In the genomic region with DNA sequence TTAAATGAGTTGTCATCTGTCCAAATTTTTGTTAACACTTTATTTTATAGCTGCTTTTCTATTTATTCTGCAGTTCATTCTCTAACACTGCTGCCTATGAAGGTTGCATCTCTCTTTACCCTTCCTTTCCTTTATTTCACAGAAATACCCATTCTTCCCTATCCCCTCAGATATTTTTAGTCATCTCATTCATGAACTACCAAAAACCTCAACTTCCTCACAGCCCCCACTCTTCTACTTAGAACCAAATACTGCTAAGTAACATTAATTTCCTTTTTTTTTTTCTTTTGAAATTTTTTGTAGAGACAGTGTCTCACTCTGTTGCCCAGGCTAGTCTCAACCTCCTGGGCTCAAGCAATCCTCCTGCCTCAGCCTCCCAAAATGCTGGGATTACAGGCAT, we compare ENCODE assay signal across 25 cellular contexts. TPM values are rescaled to one million over a fixed set of nuclear protein-coding genes. Genes with fewer than 3 reads are reported as not detected.
A peak's percentile ranks its signal among the peaks of the same experiment; 100 is the strongest.
DNase-seq lines count a peak whose midpoint lies in the region; ATAC-seq and TF ChIP-seq lines count a peak whose summit lies in the region.
"Had no signal": no experiment of that assay in that cellular context is flagged by ENCODE, and none has a peak within 500 bp of the region (broad histone marks: within the 10 kb centered on the region; RNA-seq: fewer than 3 reads in every experiment).

No MANE protein-coding gene starts in this region.

- H3K36me3 Mint-ChIP-seq in CD4-positive, CD25-positive, alpha-beta regulatory T cell, result peaks cover 4% of the 10 kb centered on the region
- peaks cover 62% of the 10 kb centered on the region for H3K36me3 Mint-ChIP-seq in activated T-helper 17 cell treated with anti-CD3 and anti-CD28 coated beads, Interleukin-2, amount 50 U/mL, for 72 hours (ENCODE audit: low read depth)
- peaks cover 14% of the 10 kb centered on the region for H3K36me3 Mint-ChIP-seq in progenitor cell of endocrine pancreas (ENCODE audit: insufficient read depth)

- DNase-seq in CD4-positive, CD25-positive, alpha-beta regulatory T cell, result peak in 1 of 3 donors; percentile 23
- DNase-seq in NOMO-1 treated with DMSO at 0.1 percent for 48 hours (lab: John Stamatoyannopoulos, UW; ENCODE audit: unreplicated experiment) (peak; percentile 50), progenitor cell of endocrine pancreas (ENCODE audit: low spot score, unreplicated experiment) (no peak), BE2C (no peak), DMS114 treated with DMSO at 0.1 percent for 48 hours (lab: John Stamatoyannopoulos, UW; ENCODE audit: unreplicated experiment) (no peak)
- DNase-seq: activated gamma-delta T cell treated with Interleukin-2 at 50 U/mL for 16 hours; aorta; central memory CD4-positive, alpha-beta T cell; foreskin fibroblast; HCEC 1CT; hypothalamus; lower lobe of right lung; NCI-H1417; NCI-H526 treated with DMSO at 0.1 percent for 48 hours; nucleus accumbens; Right ventricle myocardium superior; spleen; stimulated activated CD4-positive, alpha-beta T cell treated with anti-CD3 and anti-CD28 coated beads, Interleukin-4, amount 100 ng/mL, for 4 hours had no signal

- peaks cover 38 to 93% (median 83%) of the 10 kb centered on the region in 11 experiments for H3K27me3 ChIP-seq in BLaER1 treated with 17β-estradiol and CSF1 and Interleukin-3, amounts not matched to agents 10 nM and 100 nM
- no peaks in the 10 kb centered on the region for H3K27me3 ChIP-seq in CD4-positive, CD25-positive, alpha-beta regulatory T cell (ENCODE audit: control insufficient read depth, insufficient read depth, low read length)
- H3K27me3 ChIP-seq in BE2C, result no peaks in the 10 kb centered on the region
- H3K27me3 ChIP-seq: spleen had no signal

- no peaks in the 10 kb centered on the region for H3K27me3 Mint-ChIP-seq in CD4-positive, CD25-positive, alpha-beta regulatory T cell
- H3K27me3 Mint-ChIP-seq in activated T-helper 17 cell treated with anti-CD3 and anti-CD28 coated beads, Interleukin-2, amount 50 U/mL, for 72 hours, result no peaks in the 10 kb centered on the region
- H3K27me3 Mint-ChIP-seq in progenitor cell of endocrine pancreas, result no peaks in the 10 kb centered on the region

- H3K36me3 ChIP-seq in BLaER1 treated with 17β-estradiol and CSF1 and Interleukin-3, amounts not matched to agents 10 nM and 100 nM, result peaks cover 17 to 46% (median 39%) of the 10 kb centered on the region in 11 experiments
- H3K36me3 ChIP-seq in CD4-positive, CD25-positive, alpha-beta regulatory T cell (ENCODE audit: control insufficient read depth, insufficient read depth, low read length), result peaks cover 11% of the 10 kb centered on the region
- peaks cover 3% of the 10 kb centered on the region; the same call in 1 of the 2 replicates for H3K36me3 ChIP-seq in BE2C

- TF ChIP-seq CTCF in progenitor cell of endocrine pancreas (IDR thresholded peaks at IDR 0.05; ENCODE audit: unreplicated experiment) (no peak), BE2C (IDR thresholded peaks at IDR 0.05; ENCODE audit: low read depth, low read length) (no peak)

- H3K4me2 ChIP-seq in BLaER1 treated with 17β-estradiol and CSF1 and Interleukin-3, amounts not matched to agents 10 nM and 100 nM, result peak overlapping the region; percentile 12 to 84 (median 65); a peak in 21 of 22 replicates

- peak overlapping the region; percentile 3 to 86 (median 26) for H3K4me3 Mint-ChIP-seq in CD4-positive, CD25-positive, alpha-beta regulatory T cell
- H3K4me3 Mint-ChIP-seq in activated T-helper 17 cell treated with anti-CD3 and anti-CD28 coated beads, Interleukin-2, amount 50 U/mL, for 72 hours, result peak overlapping the region; percentile 20
- H3K4me3 Mint-ChIP-seq in progenitor cell of endocrine pancreas (ENCODE audit: low read depth), result no peak overlapping the region

- H4K20me1 ChIP-seq in BLaER1 treated with 17β-estradiol and CSF1 and Interleukin-3, amounts not matched to agents 10 nM and 100 nM, result peaks cover 0 to 38% (median 4%) of the 10 kb centered on the region in 11 experiments; a peak in 8 of 22 replicates

- peak overlapping the region in 5 of 11 experiments; percentile 12 to 59 (median 36); a peak in 5 of 22 replicates for H3K9ac ChIP-seq in BLaER1 treated with 17β-estradiol and CSF1 and Interleukin-3, amounts not matched to agents 10 nM and 100 nM

- peak overlapping the region in 1 of 10 experiments; percentile 15; a peak in 1 of 20 replicates for H3K4me3 ChIP-seq in BLaER1 treated with 17β-estradiol and CSF1 and Interleukin-3, amounts not matched to agents 10 nM and 100 nM
- no peak overlapping the region for H3K4me3 ChIP-seq in CD4-positive, CD25-positive, alpha-beta regulatory T cell (ENCODE audit: low read depth, low read length)
- H3K4me3 ChIP-seq in BE2C (ENCODE audit: low read depth, low read length), result no peak overlapping the region
- H3K4me3 ChIP-seq: lower lobe of right lung, spleen had no signal

- no peaks in the 10 kb centered on the region for H3K9me3 Mint-ChIP-seq in CD4-positive, CD25-positive, alpha-beta regulatory T cell
- no peaks in the 10 kb centered on the region for H3K9me3 Mint-ChIP-seq in activated T-helper 17 cell treated with anti-CD3 and anti-CD28 coated beads, Interleukin-2, amount 50 U/mL, for 72 hours
- H3K9me3 Mint-ChIP-seq in progenitor cell of endocrine pancreas (ENCODE audit: low read depth), result peaks cover 10% of the 10 kb centered on the region

- H3K9me3 ChIP-seq in BLaER1 treated with 17β-estradiol and CSF1 and Interleukin-3, amounts not matched to agents 10 nM and 100 nM (replicated peaks in 1 of 11), result peaks cover 0 to 8% (median 3%) of the 10 kb centered on the region in 11 experiments; a peak in 8 of 22 replicates
- H3K9me3 ChIP-seq in CD4-positive, CD25-positive, alpha-beta regulatory T cell (ENCODE audit: control insufficient read depth in 2 of 2, low read length in 2 of 2), result no peaks in the 10 kb centered on the region
- no peaks in the 10 kb centered on the region for H3K9me3 ChIP-seq in BE2C
- H3K9me3 ChIP-seq: lower lobe of right lung, spleen had no signal

- peaks cover 24 to 42% (median 30%) of the 10 kb centered on the region in 4 donors for H3K4me1 Mint-ChIP-seq in CD4-positive, CD25-positive, alpha-beta regulatory T cell
- H3K4me1 Mint-ChIP-seq in activated T-helper 17 cell treated with anti-CD3 and anti-CD28 coated beads, Interleukin-2, amount 50 U/mL, for 72 hours, result peaks cover 21% of the 10 kb centered on the region
- no peaks in the 10 kb centered on the region for H3K4me1 Mint-ChIP-seq in progenitor cell of endocrine pancreas (ENCODE audit: low read depth)

- ATAC-seq in CD4-positive, CD25-positive, alpha-beta regulatory T cell (ENCODE audit: low read depth in 2 of 2), result no peak
- no peak for ATAC-seq in activated T-helper 17 cell treated with anti-CD3 and anti-CD28 coated beads, Interleukin-2, amount 50 U/mL, for 72 hours (replicated peaks)
- ATAC-seq in HG02571 (IDR thresholded peaks at IDR 0.05; ENCODE audit: unreplicated experiment), result no peak
- ATAC-seq: lower lobe of right lung had no signal

- peak overlapping the region in 10 of 11 experiments; percentile 7 to 75 (median 66); a peak in 18 of 22 replicates for H3K27ac ChIP-seq in BLaER1 treated with 17β-estradiol and CSF1 and Interleukin-3, amounts not matched to agents 10 nM and 100 nM
- no peak overlapping the region for H3K27ac ChIP-seq in CD4-positive, CD25-positive, alpha-beta regulatory T cell (ENCODE audit: insufficient read depth, low read length, poor library complexity, severe bottlenecking)
- H3K27ac ChIP-seq: lower lobe of right lung had no signal

- H3K4me1 ChIP-seq in BLaER1 treated with 17β-estradiol and CSF1 and Interleukin-3, amounts not matched to agents 10 nM and 100 nM, result peaks cover 33 to 62% (median 45%) of the 10 kb centered on the region in 10 experiments
- peaks cover 24% of the 10 kb centered on the region for H3K4me1 ChIP-seq in CD4-positive, CD25-positive, alpha-beta regulatory T cell (ENCODE audit: control insufficient read depth, insufficient read depth, low read length, poor library complexity, severe bottlenecking)
- no peaks in the 10 kb centered on the region for H3K4me1 ChIP-seq in BE2C
- H3K4me1 ChIP-seq: lower lobe of right lung had no signal

- H3K27ac Mint-ChIP-seq in CD4-positive, CD25-positive, alpha-beta regulatory T cell, result peak overlapping the region in 2 of 3 donors; percentile 2 to 33
- H3K27ac Mint-ChIP-seq in activated T-helper 17 cell treated with anti-CD3 and anti-CD28 coated beads, Interleukin-2, amount 50 U/mL, for 72 hours, result peak overlapping the region; percentile 52
- no peak overlapping the region for H3K27ac Mint-ChIP-seq in progenitor cell of endocrine pancreas

RNA-seq across cellular contexts. Expression of gene SNX12, which starts 10.0 kb away (rescaled TPM):
- 29.5 TPM for total RNA-seq in CD4-positive, CD25-positive, alpha-beta regulatory T cell
- 1 to 10 TPM; 4.0 to 9.2 (median 5.8) TPM for polyA plus RNA-seq in CD4-positive, CD25-positive, alpha-beta regulatory T cell
- total RNA-seq in activated T-helper 17 cell treated with anti-CD3 and anti-CD28 coated beads, Interleukin-2, amount 50 U/mL, for 72 hours, result 10 to 100 TPM; 47.2 to 49.0 TPM
- total RNA-seq in progenitor cell of endocrine pancreas, result 68.9 and 77.0 TPM in 2 replicates
- polyA plus RNA-seq in BE2C (2012; ENCODE audit: insufficient read depth, insufficient read length, low read depth), result 64.0 TPM

RNA-seq across cellular contexts. Expression of gene FOXO4, which starts 37.5 kb away (rescaled TPM):
- 49.9 TPM for total RNA-seq in CD4-positive, CD25-positive, alpha-beta regulatory T cell
- 1 to 10 TPM; 1.8 to 3.3 (median 2.5) TPM for polyA plus RNA-seq in CD4-positive, CD25-positive, alpha-beta regulatory T cell
- total RNA-seq in activated T-helper 17 cell treated with anti-CD3 and anti-CD28 coated beads, Interleukin-2, amount 50 U/mL, for 72 hours, result 10 to 100 TPM; 11.2 to 39.0 TPM
- total RNA-seq in progenitor cell of endocrine pancreas, result 35.1 and 41.0 TPM in 2 replicates
- 13.3 TPM for polyA plus RNA-seq in BE2C (2012; ENCODE audit: insufficient read depth, insufficient read length, low read depth)

RNA-seq across cellular contexts. Expression of gene CXorf65, which starts 48.4 kb away (rescaled TPM):
- total RNA-seq in CD4-positive, CD25-positive, alpha-beta regulatory T cell, result 81.0 TPM
- 1 to 10 TPM; 1.6 to 4.3 (median 3.2) TPM for polyA plus RNA-seq in CD4-positive, CD25-positive, alpha-beta regulatory T cell
- total RNA-seq in activated T-helper 17 cell treated with anti-CD3 and anti-CD28 coated beads, Interleukin-2, amount 50 U/mL, for 72 hours, result 10 to 100 TPM; 15.1 to 36.4 TPM
- not detected in 2 replicates for total RNA-seq in progenitor cell of endocrine pancreas
- 1.1 TPM for polyA plus RNA-seq in BE2C (2012; ENCODE audit: insufficient read depth, insufficient read length, low read depth)
- total RNA-seq: aorta, epithelial cell of proximal tubule, LHCN-M2, lower lobe of right lung, renal cortical epithelial cell, Right ventricle myocardium superior, subcutaneous adipose tissue had no signal

RNA-seq across cellular contexts. Expression of gene IL2RG, which starts 53.3 kb away (rescaled TPM):
- total RNA-seq in CD4-positive, CD25-positive, alpha-beta regulatory T cell, result 504 TPM
- 1,000 to 10,000 TPM in 3 of 4 donors, 100 to 1,000 TPM in 1; 997 to 1,278 (median 1,072) TPM for polyA plus RNA-seq in CD4-positive, CD25-positive, alpha-beta regulatory T cell
- total RNA-seq in activated T-helper 17 cell treated with anti-CD3 and anti-CD28 coated beads, Interleukin-2, amount 50 U/mL, for 72 hours, result 100 to 1,000 TPM; 317 to 698 TPM
- 0.16 and 0.41 TPM in 2 replicates for total RNA-seq in progenitor cell of endocrine pancreas
- 1.7 TPM for polyA plus RNA-seq in BE2C (2012; ENCODE audit: insufficient read depth, insufficient read length, low read depth)
- total RNA-seq: epithelial cell of proximal tubule, LHCN-M2, renal cortical epithelial cell had no signal

Comparison
In these comparisons a context has a peak if more than half of its experiments do, and no peak if none do; other contexts are left out.
1. RNA of gene CXorf65, which starts 48.4 kb away (total RNA-seq): 81.0 TPM in CD4-positive, CD25-positive, alpha-beta regulatory T cell (single experiment) and 15.1 to 36.4 TPM in activated T-helper 17 cell treated with anti-CD3 and anti-CD28 coated beads, Interleukin-2, amount 50 U/mL, for 72 hours; not detected in progenitor cell of endocrine pancreas; every median in the first group is over 10 times any median in the second.